In genomic region chr12:49564241-49565118, GRCh38 we compare ENCODE assay signal across 16 cellular contexts. TPM values are rescaled to one million over a fixed set of nuclear protein-coding genes. Genes with fewer than 3 reads are reported as not detected.
A peak's percentile ranks its signal among the peaks of the same experiment; 100 is the strongest.
DNase-seq lines count a peak whose midpoint lies in the region; ATAC-seq and TF ChIP-seq lines count a peak whose summit lies in the region.
"Had no signal": no experiment of that assay in that cellular context is flagged by ENCODE, and none has a peak within 500 bp of the region (broad histone marks: within the 10 kb centered on the region; RNA-seq: fewer than 3 reads in every experiment).

No MANE protein-coding gene starts in this region.

- peak overlapping the region; percentile 19 for H3K4me3 Mint-ChIP-seq in activated CD4-positive, alpha-beta memory T cell treated with anti-CD3 and anti-CD28 coated beads, Interleukin-2, amount 10 ng/mL, durations not matched to agents 7 days and 5 days
- no peak overlapping the region for H3K4me3 Mint-ChIP-seq in activated CD4-positive, alpha-beta memory T cell treated with anti-CD3 and anti-CD28 coated beads for 36 hours
- peak overlapping the region; percentile 10 to 62 for H3K4me3 Mint-ChIP-seq in effector memory CD8-positive, alpha-beta T cell
- H3K4me3 Mint-ChIP-seq in neural crest cell = peak overlapping the region; percentile 62
- H3K4me3 Mint-ChIP-seq: activated B cell treated with CpG ODN at 0.5 μM for 24 hours, CD14-positive monocyte had no signal

- peak overlapping the region; percentile 80 for H3K27ac Mint-ChIP-seq in activated CD4-positive, alpha-beta memory T cell treated with anti-CD3 and anti-CD28 coated beads, Interleukin-2, amount 10 ng/mL, durations not matched to agents 7 days and 5 days
- H3K27ac Mint-ChIP-seq in activated CD4-positive, alpha-beta memory T cell treated with anti-CD3 and anti-CD28 coated beads for 36 hours = no peak overlapping the region
- H3K27ac Mint-ChIP-seq in effector memory CD8-positive, alpha-beta T cell = peak overlapping the region in 1 of 2 donors; percentile 55
- H3K27ac Mint-ChIP-seq in neural crest cell (ENCODE audit: unreplicated experiment) = no peak overlapping the region
- H3K27ac Mint-ChIP-seq: activated B cell treated with CpG ODN at 0.5 μM for 24 hours had no signal

- CTCF ChIA-PET in activated CD4-positive, alpha-beta memory T cell treated with anti-CD3 and anti-CD28 coated beads, Interleukin-2, amount 10 ng/mL, durations not matched to agents 7 days and 5 days (lab: Charles Lee) = interaction anchor here (0.6 to 6.6 kb wide), 6 partner anchors 11 to 507 kb away, joined by 4 to 41 read pairs (median 12); partner anchors contain the start of gene PRPF40B
- CTCF ChIA-PET in activated CD4-positive, alpha-beta memory T cell treated with anti-CD3 and anti-CD28 coated beads for 36 hours (lab: Charles Lee) = interaction anchor here (1.1 to 1.8 kb wide), 5 partner anchors 16 to 206 kb away, joined by 3 to 5 read pairs (median 4); partner anchors contain the start of gene PRPF40B
- CTCF ChIA-PET in RWPE1 (lab: Yijun Ruan, JAX) = interaction anchor here (0.6 to 1.6 kb wide), 2 partner anchors 10 to 61 kb away, joined by 3 to 4 read pairs; no protein-coding TSS in a partner anchor

- H3K36me3 Mint-ChIP-seq in activated CD4-positive, alpha-beta memory T cell treated with anti-CD3 and anti-CD28 coated beads, Interleukin-2, amount 10 ng/mL, durations not matched to agents 7 days and 5 days (ENCODE audit: low read depth) = peaks cover 64% of the 10 kb centered on the region
- H3K36me3 Mint-ChIP-seq in activated CD4-positive, alpha-beta memory T cell treated with anti-CD3 and anti-CD28 coated beads for 36 hours = peaks cover 23% of the 10 kb centered on the region
- H3K36me3 Mint-ChIP-seq in effector memory CD8-positive, alpha-beta T cell (ENCODE audit: insufficient read depth) = peaks cover 55% of the 10 kb centered on the region
- peaks cover 3% of the 10 kb centered on the region for H3K36me3 Mint-ChIP-seq in neural crest cell (ENCODE audit: low read depth)
- H3K36me3 Mint-ChIP-seq: IgD-negative memory B cell had no signal

- no peak for TF ChIP-seq CTCF in RWPE1 (conservative IDR thresholded peaks at IDR 0.05; ENCODE audit: low read depth)
- no peak for TF ChIP-seq CTCF in neural crest cell (conservative IDR thresholded peaks at IDR 0.05)

- intact Hi-C loops in activated CD4-positive, alpha-beta memory T cell treated with anti-CD3 and anti-CD28 coated beads for 36 hours (cut with micrococcal nuclease) = no loop called here

- peaks cover 77% of the 10 kb centered on the region for H3K4me1 Mint-ChIP-seq in activated CD4-positive, alpha-beta memory T cell treated with anti-CD3 and anti-CD28 coated beads, Interleukin-2, amount 10 ng/mL, durations not matched to agents 7 days and 5 days
- peaks cover 44% of the 10 kb centered on the region for H3K4me1 Mint-ChIP-seq in activated CD4-positive, alpha-beta memory T cell treated with anti-CD3 and anti-CD28 coated beads for 36 hours (ENCODE audit: low read depth)
- peaks cover 33 to 43% of the 10 kb centered on the region in 2 donors for H3K4me1 Mint-ChIP-seq in effector memory CD8-positive, alpha-beta T cell (ENCODE audit: low read depth in 2 of 2)
- peaks cover 20% of the 10 kb centered on the region for H3K4me1 Mint-ChIP-seq in neural crest cell

- no peaks in the 10 kb centered on the region for H3K9me3 Mint-ChIP-seq in activated CD4-positive, alpha-beta memory T cell treated with anti-CD3 and anti-CD28 coated beads, Interleukin-2, amount 10 ng/mL, durations not matched to agents 7 days and 5 days
- H3K9me3 Mint-ChIP-seq in activated CD4-positive, alpha-beta memory T cell treated with anti-CD3 and anti-CD28 coated beads for 36 hours = no peaks in the 10 kb centered on the region
- no peaks in the 10 kb centered on the region for H3K9me3 Mint-ChIP-seq in effector memory CD8-positive, alpha-beta T cell
- no peaks in the 10 kb centered on the region for H3K9me3 Mint-ChIP-seq in neural crest cell
- H3K9me3 Mint-ChIP-seq: activated B cell treated with CpG ODN at 0.5 μM for 24 hours, CD14-positive monocyte, IgD-negative memory B cell had no signal

- ATAC-seq in effector memory CD8-positive, alpha-beta T cell (replicated peaks) = no peak
- ATAC-seq: foreskin keratinocyte had no signal

- H3K27me3 Mint-ChIP-seq in activated CD4-positive, alpha-beta memory T cell treated with anti-CD3 and anti-CD28 coated beads, Interleukin-2, amount 10 ng/mL, durations not matched to agents 7 days and 5 days = no peaks in the 10 kb centered on the region
- no peaks in the 10 kb centered on the region for H3K27me3 Mint-ChIP-seq in activated CD4-positive, alpha-beta memory T cell treated with anti-CD3 and anti-CD28 coated beads for 36 hours
- H3K27me3 Mint-ChIP-seq in effector memory CD8-positive, alpha-beta T cell = no peaks in the 10 kb centered on the region
- H3K27me3 Mint-ChIP-seq in neural crest cell (ENCODE audit: low read depth) = no peaks in the 10 kb centered on the region
- H3K27me3 Mint-ChIP-seq: activated B cell treated with CpG ODN at 0.5 μM for 24 hours, IgD-negative memory B cell had no signal

- POLR2A ChIA-PET in activated CD4-positive, alpha-beta memory T cell treated with anti-CD3 and anti-CD28 coated beads, Interleukin-2, amount 10 ng/mL, durations not matched to agents 7 days and 5 days (lab: Charles Lee) = interaction anchor here (0.6 to 5.9 kb wide), 12 partner anchors 11 to 710 kb away, joined by 3 to 76 read pairs (median 3); partner anchors contain the start of genes PRPF40B, SPATS2, TMBIM6 and TROAP
- POLR2A ChIA-PET in activated CD4-positive, alpha-beta memory T cell treated with anti-CD3 and anti-CD28 coated beads for 36 hours (lab: Charles Lee) = no interaction called here
- POLR2A ChIA-PET in RWPE1 (lab: Yijun Ruan, JAX; ENCODE audit: low non-redundant PET) = no interaction called here

- peak overlapping the region; percentile 11; the same call in 1 of the 2 replicates for H3K27ac ChIP-seq in RWPE1
- H3K27ac ChIP-seq: foreskin keratinocyte, vagina had no signal

- DNase-seq in activated CD4-positive, alpha-beta memory T cell treated with anti-CD3 and anti-CD28 coated beads, Interleukin-2, amount 10 ng/mL, durations not matched to agents 7 days and 5 days = peak; percentile 58
- DNase-seq in activated CD4-positive, alpha-beta memory T cell treated with anti-CD3 and anti-CD28 coated beads for 36 hours = no peak
- DNase-seq in RWPE1 (ENCODE audit: low spot score) (no peak), neural crest cell (ENCODE audit: low read depth, low spot score) (no peak), OCI-M2 (lab: John Stamatoyannopoulos, UW; ENCODE audit: unreplicated experiment) (no peak), SKM-1 treated with dmso at 0.1 percent for 144 hours (lab: John Stamatoyannopoulos, UW; ENCODE audit: unreplicated experiment) (no peak)
- no peak for DNase-seq in effector memory CD8-positive, alpha-beta T cell
- no peak for DNase-seq in stimulated activated naive CD4-positive, alpha-beta T cell (lab: John Stamatoyannopoulos, UW)
- DNase-seq: activated B cell treated with CpG ODN at 0.5 μM for 24 hours, DND-41, foreskin keratinocyte, NCI-H1092, NCI-H69 had no signal

RNA-seq across cellular contexts. Expression of gene MCRS1, which starts 3.5 kb away (rescaled TPM):
- total RNA-seq in activated CD4-positive, alpha-beta memory T cell treated with anti-CD3 and anti-CD28 coated beads, Interleukin-2, amount 10 ng/mL, durations not matched to agents 7 days and 5 days = 10 to 100 TPM; 70.5 to 73.1 TPM
- total RNA-seq in activated CD4-positive, alpha-beta memory T cell treated with anti-CD3 and anti-CD28 coated beads for 36 hours = 10 to 100 TPM; 52.3 to 56.8 TPM
- 89.6 and 95.3 TPM in 2 replicates for total RNA-seq in neural crest cell

RNA-seq across cellular contexts. Expression of gene KCNH3, which starts 25.6 kb away (rescaled TPM):
- under 1 TPM; 0.58 to 0.90 TPM for total RNA-seq in activated CD4-positive, alpha-beta memory T cell treated with anti-CD3 and anti-CD28 coated beads, Interleukin-2, amount 10 ng/mL, durations not matched to agents 7 days and 5 days
- 1 to 10 TPM; 1.2 to 1.3 TPM for total RNA-seq in activated CD4-positive, alpha-beta memory T cell treated with anti-CD3 and anti-CD28 coated beads for 36 hours
- total RNA-seq in neural crest cell = 0.16 and 0.34 TPM in 2 replicates
- total RNA-seq: vagina had no signal

RNA-seq across cellular contexts. Expression of gene FAM186B, which starts 41.0 kb away (rescaled TPM):
- not detected for total RNA-seq in activated CD4-positive, alpha-beta memory T cell treated with anti-CD3 and anti-CD28 coated beads, Interleukin-2, amount 10 ng/mL, durations not matched to agents 7 days and 5 days
- not detected for total RNA-seq in activated CD4-positive, alpha-beta memory T cell treated with anti-CD3 and anti-CD28 coated beads for 36 hours
- total RNA-seq in neural crest cell = 0.28 TPM in 1 of 2 replicates, not detected in the other
- total RNA-seq: vagina had no signal

RNA-seq across cellular contexts. Expression of gene PRPF40B, which starts 58.9 kb away (rescaled TPM):
- total RNA-seq in activated CD4-positive, alpha-beta memory T cell treated with anti-CD3 and anti-CD28 coated beads, Interleukin-2, amount 10 ng/mL, durations not matched to agents 7 days and 5 days = 1 to 10 TPM; 8.0 to 8.7 TPM
- total RNA-seq in activated CD4-positive, alpha-beta memory T cell treated with anti-CD3 and anti-CD28 coated beads for 36 hours = 1 to 10 TPM; 6.2 to 8.9 TPM
- total RNA-seq in neural crest cell = 24.4 and 27.0 TPM in 2 replicates
